1 cellular context compared by ENCODE assay signal in the genomic region with DNA sequence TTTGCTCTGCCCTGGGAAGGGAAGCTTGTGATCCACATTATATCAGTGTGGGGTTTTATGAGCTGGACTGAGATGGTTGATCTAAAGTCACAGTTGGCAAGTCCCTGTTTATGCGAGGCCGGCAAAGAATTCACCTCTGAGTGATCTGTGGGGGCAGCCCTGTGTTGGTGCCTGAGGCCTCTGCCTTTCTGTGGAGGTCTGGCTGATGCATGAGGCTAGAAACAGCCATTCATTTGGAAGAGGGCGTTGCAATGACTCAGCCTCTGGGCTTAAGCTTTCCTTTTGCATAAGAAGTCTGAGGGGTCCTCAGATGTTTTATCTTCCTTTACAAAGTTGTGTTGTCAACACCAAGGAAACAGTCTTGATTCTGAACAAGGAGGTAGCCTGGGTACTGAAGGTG.
TF ChIP-seq lines count a peak whose summit lies in the region.

No MANE protein-coding gene starts in this region.

TF ChIP-seq in GM23338, 12 proteins besides CTCF, POLR2A, EP300 and RAD21 (continued from another document):
- TF ChIP-seq, protein P1, sequence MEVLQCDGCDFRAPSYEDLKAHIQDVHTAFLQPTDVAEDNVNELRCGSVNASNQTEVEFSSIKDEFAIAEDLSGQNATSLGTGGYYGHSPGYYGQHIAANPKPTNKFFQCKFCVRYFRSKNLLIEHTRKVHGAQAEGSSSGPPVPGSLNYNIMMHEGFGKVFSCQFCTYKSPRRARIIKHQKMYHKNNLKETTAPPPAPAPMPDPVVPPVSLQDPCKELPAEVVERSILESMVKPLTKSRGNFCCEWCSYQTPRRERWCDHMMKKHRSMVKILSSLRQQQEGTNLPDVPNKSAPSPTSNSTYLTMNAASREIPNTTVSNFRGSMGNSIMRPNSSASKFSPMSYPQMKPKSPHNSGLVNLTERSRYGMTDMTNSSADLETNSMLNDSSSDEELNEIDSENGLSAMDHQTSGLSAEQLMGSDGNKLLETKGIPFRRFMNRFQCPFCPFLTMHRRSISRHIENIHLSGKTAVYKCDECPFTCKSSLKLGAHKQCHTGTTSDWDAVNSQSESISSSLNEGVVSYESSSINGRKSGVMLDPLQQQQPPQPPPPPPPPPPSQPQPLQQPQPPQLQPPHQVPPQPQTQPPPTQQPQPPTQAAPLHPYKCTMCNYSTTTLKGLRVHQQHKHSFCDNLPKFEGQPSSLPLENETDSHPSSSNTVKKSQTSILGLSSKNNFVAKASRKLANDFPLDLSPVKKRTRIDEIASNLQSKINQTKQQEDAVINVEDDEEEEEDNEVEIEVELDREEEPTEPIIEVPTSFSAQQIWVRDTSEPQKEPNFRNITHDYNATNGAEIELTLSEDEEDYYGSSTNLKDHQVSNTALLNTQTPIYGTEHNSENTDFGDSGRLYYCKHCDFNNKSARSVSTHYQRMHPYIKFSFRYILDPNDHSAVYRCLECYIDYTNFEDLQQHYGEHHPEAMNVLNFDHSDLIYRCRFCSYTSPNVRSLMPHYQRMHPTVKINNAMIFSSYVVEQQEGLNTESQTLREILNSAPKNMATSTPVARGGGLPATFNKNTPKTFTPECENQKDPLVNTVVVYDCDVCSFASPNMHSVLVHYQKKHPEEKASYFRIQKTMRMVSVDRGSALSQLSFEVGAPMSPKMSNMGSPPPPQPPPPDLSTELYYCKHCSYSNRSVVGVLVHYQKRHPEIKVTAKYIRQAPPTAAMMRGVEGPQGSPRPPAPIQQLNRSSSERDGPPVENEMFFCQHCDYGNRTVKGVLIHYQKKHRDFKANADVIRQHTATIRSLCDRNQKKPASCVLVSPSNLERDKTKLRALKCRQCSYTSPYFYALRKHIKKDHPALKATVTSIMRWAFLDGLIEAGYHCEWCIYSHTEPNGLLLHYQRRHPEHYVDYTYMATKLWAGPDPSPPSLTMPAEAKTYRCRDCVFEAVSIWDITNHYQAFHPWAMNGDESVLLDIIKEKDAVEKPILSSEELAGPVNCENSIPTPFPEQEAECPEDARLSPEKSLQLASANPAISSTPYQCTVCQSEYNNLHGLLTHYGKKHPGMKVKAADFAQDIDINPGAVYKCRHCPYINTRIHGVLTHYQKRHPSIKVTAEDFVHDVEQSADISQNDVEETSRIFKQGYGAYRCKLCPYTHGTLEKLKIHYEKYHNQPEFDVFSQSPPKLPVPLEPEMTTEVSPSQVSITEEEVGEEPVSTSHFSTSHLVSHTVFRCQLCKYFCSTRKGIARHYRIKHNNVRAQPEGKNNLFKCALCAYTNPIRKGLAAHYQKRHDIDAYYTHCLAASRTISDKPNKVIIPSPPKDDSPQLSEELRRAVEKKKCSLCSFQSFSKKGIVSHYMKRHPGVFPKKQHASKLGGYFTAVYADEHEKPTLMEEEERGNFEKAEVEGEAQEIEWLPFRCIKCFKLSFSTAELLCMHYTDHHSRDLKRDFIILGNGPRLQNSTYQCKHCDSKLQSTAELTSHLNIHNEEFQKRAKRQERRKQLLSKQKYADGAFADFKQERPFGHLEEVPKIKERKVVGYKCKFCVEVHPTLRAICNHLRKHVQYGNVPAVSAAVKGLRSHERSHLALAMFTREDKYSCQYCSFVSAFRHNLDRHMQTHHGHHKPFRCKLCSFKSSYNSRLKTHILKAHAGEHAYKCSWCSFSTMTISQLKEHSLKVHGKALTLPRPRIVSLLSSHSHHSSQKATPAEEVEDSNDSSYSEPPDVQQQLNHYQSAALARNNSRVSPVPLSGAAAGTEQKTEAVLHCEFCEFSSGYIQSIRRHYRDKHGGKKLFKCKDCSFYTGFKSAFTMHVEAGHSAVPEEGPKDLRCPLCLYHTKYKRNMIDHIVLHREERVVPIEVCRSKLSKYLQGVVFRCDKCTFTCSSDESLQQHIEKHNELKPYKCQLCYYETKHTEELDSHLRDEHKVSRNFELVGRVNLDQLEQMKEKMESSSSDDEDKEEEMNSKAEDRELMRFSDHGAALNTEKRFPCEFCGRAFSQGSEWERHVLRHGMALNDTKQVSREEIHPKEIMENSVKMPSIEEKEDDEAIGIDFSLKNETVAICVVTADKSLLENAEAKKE (CRISPR knock-in tag; IDR thresholded peaks at IDR 0.05) = no peak
- TF ChIP-seq, protein P2, sequence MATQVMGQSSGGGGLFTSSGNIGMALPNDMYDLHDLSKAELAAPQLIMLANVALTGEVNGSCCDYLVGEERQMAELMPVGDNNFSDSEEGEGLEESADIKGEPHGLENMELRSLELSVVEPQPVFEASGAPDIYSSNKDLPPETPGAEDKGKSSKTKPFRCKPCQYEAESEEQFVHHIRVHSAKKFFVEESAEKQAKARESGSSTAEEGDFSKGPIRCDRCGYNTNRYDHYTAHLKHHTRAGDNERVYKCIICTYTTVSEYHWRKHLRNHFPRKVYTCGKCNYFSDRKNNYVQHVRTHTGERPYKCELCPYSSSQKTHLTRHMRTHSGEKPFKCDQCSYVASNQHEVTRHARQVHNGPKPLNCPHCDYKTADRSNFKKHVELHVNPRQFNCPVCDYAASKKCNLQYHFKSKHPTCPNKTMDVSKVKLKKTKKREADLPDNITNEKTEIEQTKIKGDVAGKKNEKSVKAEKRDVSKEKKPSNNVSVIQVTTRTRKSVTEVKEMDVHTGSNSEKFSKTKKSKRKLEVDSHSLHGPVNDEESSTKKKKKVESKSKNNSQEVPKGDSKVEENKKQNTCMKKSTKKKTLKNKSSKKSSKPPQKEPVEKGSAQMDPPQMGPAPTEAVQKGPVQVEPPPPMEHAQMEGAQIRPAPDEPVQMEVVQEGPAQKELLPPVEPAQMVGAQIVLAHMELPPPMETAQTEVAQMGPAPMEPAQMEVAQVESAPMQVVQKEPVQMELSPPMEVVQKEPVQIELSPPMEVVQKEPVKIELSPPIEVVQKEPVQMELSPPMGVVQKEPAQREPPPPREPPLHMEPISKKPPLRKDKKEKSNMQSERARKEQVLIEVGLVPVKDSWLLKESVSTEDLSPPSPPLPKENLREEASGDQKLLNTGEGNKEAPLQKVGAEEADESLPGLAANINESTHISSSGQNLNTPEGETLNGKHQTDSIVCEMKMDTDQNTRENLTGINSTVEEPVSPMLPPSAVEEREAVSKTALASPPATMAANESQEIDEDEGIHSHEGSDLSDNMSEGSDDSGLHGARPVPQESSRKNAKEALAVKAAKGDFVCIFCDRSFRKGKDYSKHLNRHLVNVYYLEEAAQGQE (IDR thresholded peaks at IDR 0.05; ENCODE audit: unreplicated experiment) = no peak
- TF ChIP-seq EZH2 (IDR thresholded peaks at IDR 0.05; ENCODE audit: low read depth, unreplicated experiment) = no peak
